Comparison of ENCODE assay signal across 8 cellular contexts in genomic region chr1:155976913-155977606, GRCh38. TPM values are rescaled to one million over a fixed set of nuclear protein-coding genes. Genes with fewer than 3 reads are reported as not detected.
DNase-seq lines count a peak whose midpoint lies in the region; ATAC-seq, FAIRE-seq and TF ChIP-seq lines count a peak whose summit lies in the region.

No MANE protein-coding gene starts in this region.

- ATAC-seq in GM19023 (IDR thresholded peaks at IDR 0.05; ENCODE audit: unreplicated experiment), result no peak
- ATAC-seq in GM18517 (IDR thresholded peaks at IDR 0.05; ENCODE audit: unreplicated experiment), result no peak

- no peak for TF ChIP-seq POLR2A in ovary (IDR thresholded peaks at IDR 0.05)
- TF ChIP-seq POLR2A in GM12892 (IDR thresholded peaks at IDR 0.05; ENCODE audit: low read depth, low read length), result no peak

- peaks cover 33% of the 10 kb centered on the region for H3K4me1 ChIP-seq in ovary (ENCODE audit: insufficient read depth)

- FAIRE-seq in GM12892 (lab: Jason Lieb, UNC), result no peak

- DNase-seq in NCI-H1694 treated with DMSO at 0.1 percent for 48 hours (lab: John Stamatoyannopoulos, UW) (peak; percentile 26), NCI-H1694 (lab: John Stamatoyannopoulos, UW) (no peak), SW480 (ENCODE audit: low spot score) (peak; percentile 39), epithelial cell of proximal tubule (ENCODE audit: low read depth) (no peak), ovary (no peak), GM12892 (ENCODE audit: insufficient read length) (no peak)

- no peak for TF ChIP-seq CTCF in epithelial cell of proximal tubule (conservative IDR thresholded peaks at IDR 0.05; ENCODE audit: low read depth, low read length)
- no peak for TF ChIP-seq CTCF in ovary (IDR thresholded peaks at IDR 0.05)

- 10 to 15% (median 14%) methylated on average over 4 of the region's 4 CpGs for WGBS in ovary, 3 donors

- intact Hi-C loops in ovary (cut with DNase I), result loop anchor here (5.0 kb wide), 2 partner anchors 35 to 115 kb away; partner anchors contain the start of gene RXFP4 (in 4 of the 4)

- H3K9me3 ChIP-seq in ovary, result no peaks in the 10 kb centered on the region

- H3K27ac ChIP-seq in ovary, result peak overlapping the region; percentile 75 to 91

- TF ChIP-seq EP300 in ovary (IDR thresholded peaks at IDR 0.05), result no peak

- H3K4me3 ChIP-seq in epithelial cell of proximal tubule (ENCODE audit: low read depth, low read length) (peak overlapping the region; percentile 97), ovary (peak overlapping the region; percentile 78)

- no peaks in the 10 kb centered on the region for H3K27me3 ChIP-seq in ovary

- no peaks in the 10 kb centered on the region for H3K36me3 ChIP-seq in ovary

RNA-seq across cellular contexts. Expression of gene ARHGEF2, which starts 1.3 kb away (rescaled TPM):
- total RNA-seq in epithelial cell of proximal tubule, result 62.5 and 89.7 TPM in 2 replicates
- total RNA-seq in ovary, result 100 to 1,000 TPM in 1 of 7 donors, 10 to 100 TPM in 6; 41.0 to 221 (median 63.3) TPM
- polyA plus RNA-seq in ovary, result 100 to 1,000 TPM in 1 of 2 donors, 10 to 100 TPM in 1; 36.3 to 108 TPM
- 57.6 TPM for polyA plus RNA-seq in GM12892 (2012; ENCODE audit: missing spikeins)

RNA-seq across cellular contexts. Expression of gene RXFP4, which starts 35.6 kb away (rescaled TPM):
- total RNA-seq in epithelial cell of proximal tubule (not detected in 2 replicates), ovary (not detected)
- polyA plus RNA-seq in ovary, result not detected
- 0.36 TPM for polyA plus RNA-seq in GM12892 (2012; ENCODE audit: missing spikeins)

RNA-seq across cellular contexts. Expression of gene KHDC4, which starts 42.8 kb away (rescaled TPM):
- 30.8 and 36.7 TPM in 2 replicates for total RNA-seq in epithelial cell of proximal tubule
- 10 to 100 TPM; 38.1 to 61.1 (median 46.4) TPM for total RNA-seq in ovary
- 10 to 100 TPM; 35.4 to 47.1 TPM for polyA plus RNA-seq in ovary
- polyA plus RNA-seq in GM12892 (2012; ENCODE audit: missing spikeins), result 46.2 TPM

RNA-seq across cellular contexts. Expression of gene SSR2, which starts 43.7 kb away (rescaled TPM):
- total RNA-seq in epithelial cell of proximal tubule (450 and 635 TPM in 2 replicates), ovary (100 to 1,000 TPM; 261 to 496 (median 272) TPM)
- polyA plus RNA-seq in ovary, result 100 to 1,000 TPM; 465 to 601 TPM
- 230 TPM for polyA plus RNA-seq in GM12892 (2012; ENCODE audit: missing spikeins)

Comparison
In these comparisons a context has a peak if more than half of its experiments do, and no peak if none do; other contexts are left out.
1. DNase-seq: peak in NCI-H1694 treated with DMSO at 0.1 percent for 48 hours (single experiment) and SW480 (single experiment); none in NCI-H1694 (single experiment), epithelial cell of proximal tubule (single experiment), ovary (0 of 5) and GM12892 (single experiment).